Comparison of ENCODE assay signal across 1 cellular context in genomic region chr1:55047611-55048010, GRCh38.
TF ChIP-seq lines count a peak whose summit lies in the region.

No MANE protein-coding gene starts in this region.

TF ChIP-seq in HepG2, 621 proteins besides CTCF, POLR2A, EP300 and RAD21:
- TF ChIP-seq STAT5B (CRISPR knock-in tag; IDR thresholded peaks at IDR 0.05) (no peak), PAX8 (CRISPR knock-in tag; IDR thresholded peaks at IDR 0.05; ENCODE audit: borderline replicate concordance) (no peak), TAF1 (CRISPR knock-in tag; IDR thresholded peaks at IDR 0.05) (no peak), PCBP1 (IDR thresholded peaks at IDR 0.05; ENCODE audit: borderline replicate concordance, low read depth, low read length) (no peak), POLR2G (IDR thresholded peaks at IDR 0.05; ENCODE audit: low read depth, low read length) (no peak), NFIC (IDR thresholded peaks at IDR 0.05; ENCODE audit: low read length) (no peak), MEIS2 (CRISPR knock-in tag; IDR thresholded peaks at IDR 0.05) (no peak), ZIK1 (CRISPR knock-in tag; IDR thresholded peaks at IDR 0.05; ENCODE audit: borderline replicate concordance, low read depth) (no peak), MTF2 (CRISPR knock-in tag; IDR thresholded peaks at IDR 0.05; ENCODE audit: borderline replicate concordance) (no peak), CHCHD3 (CRISPR knock-in tag; IDR thresholded peaks at IDR 0.05) (no peak)
TF ChIP-seq in HepG2: peak in this region for 0.
